In the genomic region with DNA sequence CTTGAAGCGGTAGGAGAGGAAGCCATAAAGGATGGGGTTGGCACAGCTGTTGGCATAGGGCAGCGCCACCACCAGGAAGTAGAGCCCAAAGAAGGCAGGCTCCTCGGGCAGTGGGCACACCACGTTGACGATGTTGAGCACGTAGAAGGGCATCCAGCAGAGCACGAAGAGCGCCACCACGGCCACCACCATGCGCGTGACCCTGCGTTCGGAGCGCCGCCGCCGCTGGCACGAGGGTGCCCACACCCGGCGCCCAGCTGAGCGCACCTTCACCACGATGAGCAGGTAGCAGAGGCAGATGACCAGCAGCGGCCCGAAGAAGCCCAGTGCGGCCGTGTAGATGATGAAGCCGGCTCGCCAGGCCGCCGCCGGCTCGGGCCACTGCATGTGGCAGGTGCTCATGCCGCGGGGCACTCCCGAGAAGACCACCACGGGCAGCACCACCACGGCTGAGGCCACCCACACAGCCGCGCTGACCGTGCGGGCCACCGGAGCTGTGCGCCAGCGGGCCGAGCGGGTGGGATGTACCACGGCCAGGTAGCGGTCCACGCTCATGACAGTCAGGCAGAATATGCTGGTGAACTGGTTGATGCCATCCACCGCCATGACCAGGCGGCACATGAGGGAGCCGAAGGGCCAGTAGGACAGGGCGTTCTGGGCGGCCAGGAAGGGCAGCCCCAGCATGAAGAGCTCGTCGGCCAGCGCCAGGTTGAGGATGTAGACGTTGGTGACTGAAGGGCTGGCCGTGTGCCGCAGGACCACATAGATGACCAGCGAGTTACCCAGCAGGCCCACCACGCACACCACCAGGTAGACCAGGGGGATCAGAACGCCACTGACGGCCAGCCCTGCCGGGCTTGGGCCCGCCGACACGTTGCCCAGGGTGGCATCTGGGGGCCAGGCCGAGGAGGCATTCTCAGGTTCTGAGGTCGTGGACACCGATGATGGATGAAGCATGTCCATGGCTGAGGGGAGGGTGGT, we compare ENCODE assay signal across 1 cellular context.
TF ChIP-seq lines count a peak whose summit lies in the region.

No MANE protein-coding gene starts in this region.

TF ChIP-seq in IMR-90, 13 proteins besides CTCF, POLR2A, EP300 and RAD21:
- TF ChIP-seq MAZ (IDR thresholded peaks at IDR 0.05; ENCODE audit: borderline replicate concordance, low read depth, low read length) (no peak), RFX5 (IDR thresholded peaks at IDR 0.05; ENCODE audit: low read depth, low read length) (no peak), MXI1 (IDR thresholded peaks at IDR 0.05; ENCODE audit: borderline replicate concordance, low read depth, low read length) (no peak), RCOR1 (IDR thresholded peaks at IDR 0.05; ENCODE audit: insufficient replicate concordance, low read length) (no peak), BHLHE40 (IDR thresholded peaks at IDR 0.05; ENCODE audit: low read depth, low read length) (no peak), SMC3 (IDR thresholded peaks at IDR 0.05; ENCODE audit: low read depth, low read length) (no peak), FOS (IDR thresholded peaks at IDR 0.05; ENCODE audit: low read depth, low read length) (no peak)
- TF ChIP-seq, protein P1, sequence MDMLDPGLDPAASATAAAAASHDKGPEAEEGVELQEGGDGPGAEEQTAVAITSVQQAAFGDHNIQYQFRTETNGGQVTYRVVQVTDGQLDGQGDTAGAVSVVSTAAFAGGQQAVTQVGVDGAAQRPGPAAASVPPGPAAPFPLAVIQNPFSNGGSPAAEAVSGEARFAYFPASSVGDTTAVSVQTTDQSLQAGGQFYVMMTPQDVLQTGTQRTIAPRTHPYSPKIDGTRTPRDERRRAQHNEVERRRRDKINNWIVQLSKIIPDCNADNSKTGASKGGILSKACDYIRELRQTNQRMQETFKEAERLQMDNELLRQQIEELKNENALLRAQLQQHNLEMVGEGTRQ (IDR thresholded peaks at IDR 0.05; ENCODE audit: low read depth, low read length): no peak
- TF ChIP-seq, protein P2, sequence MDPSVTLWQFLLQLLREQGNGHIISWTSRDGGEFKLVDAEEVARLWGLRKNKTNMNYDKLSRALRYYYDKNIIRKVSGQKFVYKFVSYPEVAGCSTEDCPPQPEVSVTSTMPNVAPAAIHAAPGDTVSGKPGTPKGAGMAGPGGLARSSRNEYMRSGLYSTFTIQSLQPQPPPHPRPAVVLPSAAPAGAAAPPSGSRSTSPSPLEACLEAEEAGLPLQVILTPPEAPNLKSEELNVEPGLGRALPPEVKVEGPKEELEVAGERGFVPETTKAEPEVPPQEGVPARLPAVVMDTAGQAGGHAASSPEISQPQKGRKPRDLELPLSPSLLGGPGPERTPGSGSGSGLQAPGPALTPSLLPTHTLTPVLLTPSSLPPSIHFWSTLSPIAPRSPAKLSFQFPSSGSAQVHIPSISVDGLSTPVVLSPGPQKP (IDR thresholded peaks at IDR 0.05; ENCODE audit: borderline replicate concordance, low read depth, low read length): no peak
